ENCODE assay signal across 9 cellular contexts in genomic region chr12:111033281-111034147, GRCh38. TPM values are rescaled to one million over a fixed set of nuclear protein-coding genes. Genes with fewer than 3 reads are reported as not detected.
A peak's percentile ranks its signal among the peaks of the same experiment; 100 is the strongest.
DNase-seq lines count a peak whose midpoint lies in the region; ATAC-seq and TF ChIP-seq lines count a peak whose summit lies in the region.
"Had no signal": no experiment of that assay in that cellular context is flagged by ENCODE, and none has a peak within 500 bp of the region (broad histone marks: within the 10 kb centered on the region; RNA-seq: fewer than 3 reads in every experiment).

No MANE protein-coding gene starts in this region.

- DNase-seq in heart left ventricle (no peak), cardiac septum (ENCODE audit: low spot score) (no peak), RWPE1 (ENCODE audit: low spot score) (no peak), hepatic stellate cell (ENCODE audit: low spot score) (no peak), DMS79 (lab: John Stamatoyannopoulos, UW) (no peak)

- 1 to 2% (median 1%) methylated on average over 25 to 96 of the region's 96 CpGs for WGBS in heart left ventricle, 4 donors
- WGBS in thymus, result 2% methylated on average over 96 of the region's 96 CpGs

- TF ChIP-seq POLR2A in heart left ventricle (IDR thresholded peaks at IDR 0.05), result no peak

- no peak overlapping the region for H3K27ac ChIP-seq in heart left ventricle
- peak overlapping the region; percentile 63 for H3K27ac ChIP-seq in RWPE1
- no peak overlapping the region for H3K27ac ChIP-seq in thymus (ENCODE audit: low read depth)

- TF ChIP-seq CTCF in heart left ventricle (IDR thresholded peaks at IDR 0.05) (peak in 3 of 12 donors; percentile 19 to 21 (median 20)), RWPE1 (conservative IDR thresholded peaks at IDR 0.05; ENCODE audit: low read depth) (peak; percentile 63)

- no peak for ATAC-seq in heart left ventricle
- no peak for ATAC-seq in GM21423 (IDR thresholded peaks at IDR 0.05; ENCODE audit: unreplicated experiment)

- H3K4me3 ChIP-seq in heart left ventricle, result peak overlapping the region in 9 of 12 donors; percentile 19 to 48 (median 40)
- peak overlapping the region; percentile 81 for H3K4me3 ChIP-seq in iPS-11a (ENCODE audit: low read depth, low read length)
- peak overlapping the region; percentile 31 for H3K4me3 ChIP-seq in thymus (ENCODE audit: low read length)

- intact Hi-C loops in heart left ventricle (cut with DNase I), result no loop called here
- intact Hi-C loops in cardiac septum (cut with DNase I), result no loop called here

- POLR2A ChIA-PET in RWPE1 (lab: Yijun Ruan, JAX; ENCODE audit: low non-redundant PET), result interaction anchor here (0.6 kb wide), 1 partner anchor 433 kb away, joined by 3 read pairs; no protein-coding TSS in a partner anchor

- CTCF ChIA-PET in RWPE1 (lab: Yijun Ruan, JAX), result interaction anchor here (0.6 to 1.1 kb wide), 6 partner anchors 11 to 503 kb away, joined by 3 to 5 read pairs (median 3); no protein-coding TSS in a partner anchor

- no peaks in the 10 kb centered on the region for H3K36me3 ChIP-seq in heart left ventricle
- no peaks in the 10 kb centered on the region for H3K36me3 ChIP-seq in thymus (ENCODE audit: control insufficient read depth, insufficient read depth)

- H3K27me3 ChIP-seq in heart left ventricle (peaks cover 24 to 91% (median 45%) of the 10 kb centered on the region in 9 donors), thymus (ENCODE audit: control insufficient read depth, insufficient read depth) (peaks cover 80% of the 10 kb centered on the region)

- no peaks in the 10 kb centered on the region for H3K9me3 ChIP-seq in heart left ventricle
- H3K9me3 ChIP-seq in thymus (ENCODE audit: control insufficient read depth), result no peaks in the 10 kb centered on the region

- H3K4me1 ChIP-seq in heart left ventricle (peaks cover 0 to 28% (median 4%) of the 10 kb centered on the region in 12 donors), thymus (ENCODE audit: control insufficient read depth, insufficient read depth, low read length) (no peaks in the 10 kb centered on the region)

RNA-seq across cellular contexts. Expression of gene CUX2, which starts 0.5 kb away (rescaled TPM):
- total RNA-seq in heart left ventricle, result under 1 TPM in 6 of 9 donors, not detected in 3; 0.02 to 0.22 (median 0.15) TPM
- not detected for polyA plus RNA-seq in heart left ventricle
- 1.2 TPM for total RNA-seq in cardiac septum
- polyA plus RNA-seq in thymus, result 0.14 TPM
- total RNA-seq: glomerular endothelial cell had no signal

Comparison
In these comparisons a context has a peak if more than half of its experiments do, and no peak if none do; other contexts are left out.
1. H3K4me3 ChIP-seq: peak in every context shown above with its lines; median percentile 81 in iPS-11a; 40 in heart left ventricle; 31 in thymus.